27 cellular contexts compared by ENCODE assay signal in genomic region chr1:55427576-55427975, GRCh38.
DNase-seq lines count a peak whose midpoint lies in the region; ATAC-seq and TF ChIP-seq lines count a peak whose summit lies in the region.
"Had no signal": no experiment of that assay in that cellular context is flagged by ENCODE, and none has a peak within 500 bp of the region (broad histone marks: within the 10 kb centered on the region; RNA-seq: fewer than 3 reads in every experiment).

No MANE protein-coding gene starts in this region.

- no peak overlapping the region for H3K9ac ChIP-seq in mesenchymal stem cell (ENCODE audit: low read length)

- H2BK12ac ChIP-seq in mesenchymal stem cell (ENCODE audit: low read length in 2 of 2), result peak overlapping the region; percentile 59 to 93

- TF ChIP-seq CTCF in thoracic aorta (IDR thresholded peaks at IDR 0.05) (no peak), testis (IDR thresholded peaks at IDR 0.05) (no peak)

- H3K4me3 ChIP-seq in mesenchymal stem cell (ENCODE audit: insufficient read depth in 1 of 2, low read depth in 1 of 2, low read length in 2 of 2), result no peak overlapping the region
- H3K4me3 ChIP-seq in thoracic aorta, result no peak overlapping the region
- H3K4me3 ChIP-seq in testis, result no peak overlapping the region
- H3K4me3 ChIP-seq: gastroesophageal sphincter, pancreas, PC-9, SJCRH30 had no signal

- no peak overlapping the region for H2BK5ac ChIP-seq in mesenchymal stem cell (ENCODE audit: low read depth, low read length, poor library complexity, severe bottlenecking)

- 47% methylated on average over 4 of the region's 4 CpGs for whole genome bisulfite sequencing in mesenchymal stem cell
- WGBS in testis, 2 donors, result 65 to 68% methylated on average over 4 of the region's 4 CpGs

- H2BK120ac ChIP-seq in mesenchymal stem cell (ENCODE audit: low read depth, low read length), result peak overlapping the region; percentile 50

- no peak overlapping the region for H2AFZ ChIP-seq in mesenchymal stem cell (ENCODE audit: low read depth, low read length)
- H2AFZ ChIP-seq: PC-9 had no signal

- H3K4me1 ChIP-seq in mesenchymal stem cell (ENCODE audit: control insufficient read depth, insufficient read depth, low read depth, low read length) (peaks cover 20% of the 10 kb centered on the region), thoracic aorta (ENCODE audit: control insufficient read depth in 1 of 2, low read depth in 2 of 2) (peaks cover 26 to 41% of the 10 kb centered on the region in 2 donors), testis (peaks cover 8% of the 10 kb centered on the region)

- H3K4ac ChIP-seq in mesenchymal stem cell (ENCODE audit: low read depth in 1 of 2, low read length in 2 of 2), result peak overlapping the region in 1 of 2 experiments; percentile 84

- H3K79me1 ChIP-seq in mesenchymal stem cell (replicated peaks; ENCODE audit: low read length, poor library complexity, severe bottlenecking), result no peaks in the 10 kb centered on the region

- H3K23ac ChIP-seq in mesenchymal stem cell (ENCODE audit: low read length in 2 of 2), result no peak overlapping the region

- no peak overlapping the region for H2AK5ac ChIP-seq in mesenchymal stem cell (ENCODE audit: low read length, severe bottlenecking)

- H3K4me2 ChIP-seq in mesenchymal stem cell (ENCODE audit: low read length, poor library complexity, severe bottlenecking), result no peak overlapping the region
- H3K4me2 ChIP-seq: PC-9 had no signal

- H3K27ac ChIP-seq in mesenchymal stem cell (ENCODE audit: low read length, poor library complexity, severe bottlenecking) (no peak overlapping the region), thoracic aorta (peak overlapping the region; percentile 37 to 83), testis (no peak overlapping the region)
- H3K27ac ChIP-seq: pancreas, SJCRH30, WERI-Rb-1 had no signal

- H3K9me3 ChIP-seq in mesenchymal stem cell (ENCODE audit: control insufficient read depth, low read length), result peaks cover 5% of the 10 kb centered on the region
- no peaks in the 10 kb centered on the region for H3K9me3 ChIP-seq in thoracic aorta
- H3K9me3 ChIP-seq in testis, result no peaks in the 10 kb centered on the region
- H3K9me3 ChIP-seq: pancreas, SJCRH30 had no signal

- TF ChIP-seq POLR2A in testis (IDR thresholded peaks at IDR 0.05), result no peak

- DNase-seq in GM03348 (ENCODE audit: low spot score) (peak; percentile 36), amniotic epithelial cell (ENCODE audit: low read depth) (peak; percentile 55), mesenchymal stem cell (no peak), thoracic aorta (ENCODE audit: low spot score) (no peak), NCI-H69 (lab: John Stamatoyannopoulos, UW) (no peak), NCI-H1092 (lab: John Stamatoyannopoulos, UW) (no peak), testis (no peak)
- DNase-seq: activated CD8-positive, alpha-beta memory T cell treated with anti-CD3 and anti-CD28 coated beads, Interleukin-2, amount 50 U/mL, for 4 hours; CD8-positive, alpha-beta T cell; erythroblast; GDM1; HCEC 1CT; Kasumi-1; kidney; naive thymus-derived CD8-positive, alpha-beta T cell; NCI-H187 treated with DMSO at 0.1 percent for 48 hours; pancreas; PC-9; SJCRH30; stimulated activated CD8-positive, alpha-beta memory T cell treated with anti-CD3 and anti-CD28 coated beads, Interleukin-4, amount 100 ng/mL, for 48 hours; T-helper 17 cell; WERI-Rb-1 had no signal

- no peak overlapping the region for H2BK15ac ChIP-seq in mesenchymal stem cell (ENCODE audit: low read depth, poor library complexity, severe bottlenecking)

- H3K14ac ChIP-seq in mesenchymal stem cell (ENCODE audit: low read length in 2 of 2), result no peak overlapping the region

- no peak overlapping the region for H4K91ac ChIP-seq in mesenchymal stem cell (ENCODE audit: low read length)

- H4K8ac ChIP-seq in mesenchymal stem cell (ENCODE audit: low read length), result no peak overlapping the region

- intact Hi-C loops in testis (cut with DNase I; ENCODE audit: low total_unique reads), result no loop called here

- ATAC-seq in thoracic aorta (ENCODE audit: insufficient number of reproducible peaks, low FRiP score, low read depth), result no peak
- ATAC-seq in HG03039 (IDR thresholded peaks at IDR 0.05; ENCODE audit: unreplicated experiment), result no peak
- ATAC-seq: activated naive CD4-positive, alpha-beta T cell treated with anti-CD3 and anti-CD28 coated beads, Interleukin-2, amount 50 U/mL, for 72 hours; activated T-helper 17 cell treated with anti-CD3 and anti-CD28 coated beads, Interleukin-2, amount 50 U/mL, for 72 hours; CD8-positive, alpha-beta T cell; naive thymus-derived CD8-positive, alpha-beta T cell; pancreas; sciatic nerve; T-helper 17 cell had no signal

- peak overlapping the region; percentile 47 to 61 for H3K18ac ChIP-seq in mesenchymal stem cell (ENCODE audit: low read depth in 1 of 2, low read length in 2 of 2)

- no peaks in the 10 kb centered on the region for H3K27me3 ChIP-seq in mesenchymal stem cell (ENCODE audit: control insufficient read depth in 1 of 2, insufficient read depth in 1 of 2, low read length in 2 of 2)
- no peaks in the 10 kb centered on the region for H3K27me3 ChIP-seq in thoracic aorta (replicated peaks; ENCODE audit: insufficient read depth)
- no peaks in the 10 kb centered on the region for H3K27me3 ChIP-seq in testis
- H3K27me3 ChIP-seq: gastroesophageal sphincter, pancreas, SJCRH30 had no signal

- H3K36me3 ChIP-seq in mesenchymal stem cell (ENCODE audit: control insufficient read depth in 1 of 2, insufficient read depth in 2 of 2, low read depth in 1 of 2, low read length in 2 of 2), result no peaks in the 10 kb centered on the region
- no peaks in the 10 kb centered on the region for H3K36me3 ChIP-seq in thoracic aorta
- no peaks in the 10 kb centered on the region for H3K36me3 ChIP-seq in testis (ENCODE audit: low read depth, missing control alignments)
- H3K36me3 ChIP-seq: gastroesophageal sphincter, pancreas, SJCRH30, WERI-Rb-1 had no signal

Comparison
In these comparisons a context has a peak if more than half of its experiments do, and no peak if none do; other contexts are left out.
1. DNase-seq: peak in GM03348 (single experiment) and amniotic epithelial cell (single experiment); none in mesenchymal stem cell (single experiment), thoracic aorta (single experiment), NCI-H69 (single experiment), NCI-H1092 (single experiment) and testis (single experiment).
2. H3K27ac ChIP-seq: peak in thoracic aorta (2 of 2); none in mesenchymal stem cell (single experiment) and testis (0 of 2).